Comparison of ENCODE assay signal across 15 cellular contexts in the genomic region with DNA sequence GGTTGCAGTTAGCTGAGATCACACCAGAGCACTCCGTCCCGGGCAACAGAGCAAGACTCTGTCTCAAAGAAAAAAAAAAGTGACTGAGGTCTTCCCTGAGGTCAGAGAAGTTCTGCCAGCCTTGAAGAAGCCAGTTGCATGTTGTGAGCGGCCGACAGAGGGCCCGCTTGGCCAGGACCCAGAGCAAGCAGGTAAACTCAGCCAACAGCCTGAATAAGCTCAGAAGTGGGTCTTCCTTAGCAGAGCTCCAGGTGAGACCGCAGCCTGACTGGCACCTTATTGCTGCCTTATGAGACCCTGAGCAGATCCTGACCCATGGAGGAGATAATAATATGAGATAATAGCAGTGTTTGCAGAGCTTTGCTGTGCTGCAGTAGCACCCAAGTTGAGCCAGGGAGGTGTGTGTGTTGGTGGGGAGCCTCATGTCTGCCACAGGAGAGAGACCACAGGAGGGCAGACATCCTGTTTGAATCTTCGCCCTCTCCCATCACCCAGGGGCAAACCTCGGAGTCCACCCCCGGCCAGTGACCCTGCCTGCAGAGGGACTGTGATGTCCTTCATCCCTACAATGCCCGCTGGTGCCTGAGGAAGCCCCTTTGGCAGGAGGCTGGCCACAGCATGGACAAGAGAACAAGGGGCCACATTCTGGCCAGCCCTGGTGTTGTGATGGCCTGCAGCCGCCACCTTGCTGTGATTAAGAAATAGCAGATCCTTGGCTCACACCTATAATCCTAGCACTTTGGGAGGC. TPM values are rescaled to one million over a fixed set of nuclear protein-coding genes. Genes with fewer than 3 reads are reported as not detected.
DNase-seq lines count a peak whose midpoint lies in the region; ATAC-seq, FAIRE-seq and TF ChIP-seq lines count a peak whose summit lies in the region.
"Had no signal": no experiment of that assay in that cellular context is flagged by ENCODE, and none has a peak within 500 bp of the region (broad histone marks: within the 10 kb centered on the region; RNA-seq: fewer than 3 reads in every experiment).

No MANE protein-coding gene starts in this region.

- TF ChIP-seq CTCF in LNCAP (IDR thresholded peaks at IDR 0.05) = peak; percentile 63
- TF ChIP-seq CTCF in bronchial epithelial cell (IDR thresholded peaks at IDR 0.05; ENCODE audit: insufficient read depth, low read length, severe bottlenecking) = peak; percentile 45
- TF ChIP-seq CTCF in sigmoid colon (IDR thresholded peaks at IDR 0.05) = no peak

- WGBS in GM23248 (ENCODE audit: low coverage in 1 of 2, low lambda C conversion rate in 2 of 2, missing lambda C conversion rate in 2 of 2), 2 experiments = 63 to 70% methylated on average over 11 of the region's 11 CpGs
- 85 to 86% methylated on average over 11 of the region's 11 CpGs for WGBS in sigmoid colon, 2 donors

- TF ChIP-seq POLR2A in sigmoid colon (IDR thresholded peaks at IDR 0.05) = no peak

- no peaks in the 10 kb centered on the region for H4K20me1 ChIP-seq in GM23248 (ENCODE audit: insufficient read depth)

- peaks cover 11% of the 10 kb centered on the region; the same call in 1 of the 2 replicates for H3F3A ChIP-seq in GM23248 (ENCODE audit: insufficient read depth)

- no peak for ATAC-seq in HG03045 (IDR thresholded peaks at IDR 0.05; ENCODE audit: unreplicated experiment)
- ATAC-seq: activated CD8-positive, alpha-beta T cell treated with anti-CD3 and anti-CD28 coated beads for 36 hours; stimulated activated naive CD8-positive, alpha-beta T cell treated with anti-CD3 and anti-CD28 coated beads, Interleukin-15, Interleukin-2, amounts not matched to agents 100 U/mL and 50 U/mL, for 24 hours had no signal

- H3K9me3 ChIP-seq in GM23248 (ENCODE audit: low read depth) = no peaks in the 10 kb centered on the region
- no peaks in the 10 kb centered on the region for H3K9me3 ChIP-seq in sigmoid colon
- H3K9me3 ChIP-seq: esophagus muscularis mucosa, Peyer's patch had no signal

- peak; percentile 2 for DNase-seq in GM03348 (ENCODE audit: low spot score)
- DNase-seq in bronchial epithelial cell (ENCODE audit: low read depth) = no peak
- peak; percentile 69 for DNase-seq in mesenteric fat pad (ENCODE audit: low spot score)
- no peak for DNase-seq in DMS153 (lab: John Stamatoyannopoulos, UW)
- DNase-seq in GM23248 = no peak
- no peak for DNase-seq in sigmoid colon
- DNase-seq: activated CD8-positive, alpha-beta T cell treated with anti-CD3 and anti-CD28 coated beads for 36 hours; Kasumi-1; NCI-H2107; Peyer's patch; stimulated activated naive CD8-positive, alpha-beta T cell treated with anti-CD3 and anti-CD28 coated beads, Interleukin-15, Interleukin-2, amounts not matched to agents 100 U/mL and 50 U/mL, for 24 hours had no signal

- no peaks in the 10 kb centered on the region for H3K9me2 ChIP-seq in GM23248 (ENCODE audit: insufficient read depth)

- no peak overlapping the region for H3K4me2 ChIP-seq in GM23248 (ENCODE audit: unreplicated experiment)

- H3K4me1 ChIP-seq in GM23248 (ENCODE audit: insufficient read depth) (peaks cover 6% of the 10 kb centered on the region; the same call in 1 of the 2 replicates), sigmoid colon (peaks cover 0 to 9% (median 7%) of the 10 kb centered on the region in 4 donors)

- H3K27ac ChIP-seq in GM23248 = no peak overlapping the region
- no peak overlapping the region for H3K27ac ChIP-seq in sigmoid colon
- H3K27ac ChIP-seq: esophagus muscularis mucosa, Peyer's patch had no signal

- H3K27me3 ChIP-seq in bronchial epithelial cell (ENCODE audit: control insufficient read depth, insufficient read depth, low read length) = peaks cover 6% of the 10 kb centered on the region
- H3K27me3 ChIP-seq in GM23248 (replicated peaks; ENCODE audit: insufficient read depth) = peaks cover under 1% of the 10 kb centered on the region; the same call in 1 of the 2 replicates
- peaks cover 8 to 19% (median 14%) of the 10 kb centered on the region in 3 donors for H3K27me3 ChIP-seq in sigmoid colon

- no peaks in the 10 kb centered on the region for H3K79me2 ChIP-seq in GM23248 (ENCODE audit: insufficient read depth)

- no peak overlapping the region for H3K9ac ChIP-seq in GM23248

- H2AFZ ChIP-seq in GM23248 = no peak overlapping the region

- in situ Hi-C loops in GM23248 (cut with MboI) = loop anchor here (10.0 kb wide), 1 partner anchor 281 kb away; no protein-coding TSS in a partner anchor

- H3K36me3 ChIP-seq in bronchial epithelial cell (ENCODE audit: control insufficient read depth, insufficient read depth, low read length) (no peaks in the 10 kb centered on the region), GM23248 (ENCODE audit: low read depth) (no peaks in the 10 kb centered on the region), sigmoid colon (no peaks in the 10 kb centered on the region)
- H3K36me3 ChIP-seq: esophagus muscularis mucosa, Peyer's patch had no signal

- intact Hi-C loops in sigmoid colon (cut with DNase I) = no loop called here

- H3K4me3 ChIP-seq in bronchial epithelial cell (ENCODE audit: low read depth, low read length) (no peak overlapping the region), GM23248 (no peak overlapping the region), sigmoid colon (no peak overlapping the region)
- H3K4me3 ChIP-seq: esophagus muscularis mucosa, Peyer's patch had no signal

- FAIRE-seq in bronchial epithelial cell (lab: Jason Lieb, UNC) = no peak

- no peak for TF ChIP-seq EP300 in sigmoid colon (IDR thresholded peaks at IDR 0.05)

RNA-seq across cellular contexts. Expression of gene BARX1, which starts 10.8 kb away (rescaled TPM):
- total RNA-seq in bronchial epithelial cell (0.13 TPM in 1 of 2 replicates, not detected in the other), mesenteric fat pad (not detected), sigmoid colon (not detected)
- total RNA-seq in GM23248 (2014; rRNA removed; shearing (Covaris generic)) = not detected in 2 replicates
- polyA plus RNA-seq in GM23248 (2016; fragmentation: Nextera tagmentation; extraction: Ambion mirVana) (not detected in 2 replicates), sigmoid colon (under 1 TPM in 1 of 3 donors, not detected in 2; 0.23 TPM)
- total RNA-seq: Peyer's patch had no signal
- polyA plus RNA-seq: CD14-positive monocyte had no signal

Comparison
In these comparisons a context has a peak if more than half of its experiments do, and no peak if none do; other contexts are left out.
1. DNase-seq: peak in GM03348 (single experiment) and mesenteric fat pad (single experiment); none in bronchial epithelial cell (single experiment), DMS153 (single experiment), GM23248 (single experiment) and sigmoid colon (single experiment).
2. CTCF ChIP-seq: peak in LNCAP (single experiment) and bronchial epithelial cell (single experiment); none in sigmoid colon (0 of 4).